14 cellular contexts compared by ENCODE assay signal in genomic region chr7:44334734-44335097, GRCh38. TPM values are rescaled to one million over a fixed set of nuclear protein-coding genes. Genes with fewer than 3 reads are reported as not detected.
DNase-seq lines count a peak whose midpoint lies in the region; ATAC-seq and TF ChIP-seq lines count a peak whose summit lies in the region.
"Had no signal": no experiment of that assay in that cellular context is flagged by ENCODE, and none has a peak within 500 bp of the region (broad histone marks: within the 10 kb centered on the region; RNA-seq: fewer than 3 reads in every experiment).

No MANE protein-coding gene starts in this region.

- H3K36me3 ChIP-seq in mesenchymal stem cell (ENCODE audit: control insufficient read depth in 1 of 2, insufficient read depth in 2 of 2, low read depth in 1 of 2, low read length in 2 of 2) (no peaks in the 10 kb centered on the region), upper lobe of right lung (no peaks in the 10 kb centered on the region)
- H3K36me3 ChIP-seq: BLaER1 treated with 17β-estradiol and CSF1 and Interleukin-3, amounts not matched to agents 10 nM and 100 nM had no signal

- TF ChIP-seq CTCF in upper lobe of right lung (IDR thresholded peaks at IDR 0.05): no peak

- H3K79me1 ChIP-seq in mesenchymal stem cell (replicated peaks; ENCODE audit: low read length, poor library complexity, severe bottlenecking): no peaks in the 10 kb centered on the region

- H4K91ac ChIP-seq in mesenchymal stem cell (ENCODE audit: low read length): peak overlapping the region; percentile 27

- WGBS in mesenchymal stem cell: 92% methylated on average over 11 of the region's 11 CpGs

- no peak for ATAC-seq in left ventricle myocardium superior
- ATAC-seq in Right ventricle myocardium superior (ENCODE audit: poor library complexity): no peak
- ATAC-seq in upper lobe of right lung: peak; percentile 37

- no peak overlapping the region for H2AK5ac ChIP-seq in mesenchymal stem cell (ENCODE audit: low read length, severe bottlenecking)

- H3K4me2 ChIP-seq in mesenchymal stem cell (ENCODE audit: low read length, poor library complexity, severe bottlenecking): no peak overlapping the region
- H3K4me2 ChIP-seq: BLaER1 treated with 17β-estradiol and CSF1 and Interleukin-3, amounts not matched to agents 10 nM and 100 nM had no signal

- H2BK12ac ChIP-seq in mesenchymal stem cell (ENCODE audit: low read length in 2 of 2): no peak overlapping the region

- no peak overlapping the region for H3K9ac ChIP-seq in mesenchymal stem cell (ENCODE audit: low read length)
- H3K9ac ChIP-seq: BLaER1 treated with 17β-estradiol and CSF1 and Interleukin-3, amounts not matched to agents 10 nM and 100 nM; GM23248 had no signal

- DNase-seq in left ventricle myocardium superior: peak; percentile 18
- no peak for DNase-seq in Right ventricle myocardium superior
- DNase-seq in mesenchymal stem cell: no peak
- DNase-seq in upper lobe of right lung: no peak
- no peak for DNase-seq in NCI-H2171 treated with DMSO at 0.1 percent for 48 hours (lab: John Stamatoyannopoulos, UW)
- DNase-seq in NCI-H2171 (lab: John Stamatoyannopoulos, UW): no peak
- DNase-seq: ACHN; CD4-positive, CD25-positive, alpha-beta regulatory T cell; DMS53; GF-D8; GM23248; H7 had no signal

- H3K23ac ChIP-seq in mesenchymal stem cell (ENCODE audit: low read length in 2 of 2): no peak overlapping the region

- H2BK5ac ChIP-seq in mesenchymal stem cell (ENCODE audit: low read depth, low read length, poor library complexity, severe bottlenecking): no peak overlapping the region

- H3K27ac ChIP-seq in angular gyrus (ENCODE audit: low read depth, low read length) (peak overlapping the region; percentile 49), mesenchymal stem cell (ENCODE audit: low read length, poor library complexity, severe bottlenecking) (no peak overlapping the region), upper lobe of right lung (no peak overlapping the region)
- H3K27ac ChIP-seq: BLaER1 treated with 17β-estradiol and CSF1 and Interleukin-3, amounts not matched to agents 10 nM and 100 nM; GM23248 had no signal

- intact Hi-C loops in left ventricle myocardium superior (cut with micrococcal nuclease): no loop called here
- intact Hi-C loops in Right ventricle myocardium superior (cut with DNase I): no loop called here
- intact Hi-C loops in upper lobe of right lung (cut with DNase I): no loop called here

- H3K9me3 ChIP-seq in mesenchymal stem cell (ENCODE audit: control insufficient read depth, low read length): peaks cover 21% of the 10 kb centered on the region
- H3K9me3 ChIP-seq in upper lobe of right lung: no peaks in the 10 kb centered on the region

- no peak overlapping the region for H3K4me3 ChIP-seq in mesenchymal stem cell (ENCODE audit: insufficient read depth in 1 of 2, low read depth in 1 of 2, low read length in 2 of 2)
- no peak overlapping the region for H3K4me3 ChIP-seq in upper lobe of right lung
- H3K4me3 ChIP-seq: BLaER1 treated with 17β-estradiol and CSF1 and Interleukin-3, amounts not matched to agents 10 nM and 100 nM; GM23248 had no signal

- H3K4ac ChIP-seq in mesenchymal stem cell (ENCODE audit: low read depth in 1 of 2, low read length in 2 of 2): no peak overlapping the region

- no peak overlapping the region for H2AFZ ChIP-seq in mesenchymal stem cell (ENCODE audit: low read depth, low read length)
- H2AFZ ChIP-seq: GM23248 had no signal

- no peak overlapping the region for H2BK15ac ChIP-seq in mesenchymal stem cell (ENCODE audit: low read depth, poor library complexity, severe bottlenecking)

- H4K8ac ChIP-seq in mesenchymal stem cell (ENCODE audit: low read length): no peak overlapping the region

- H2BK120ac ChIP-seq in mesenchymal stem cell (ENCODE audit: low read depth, low read length): no peak overlapping the region

- H3K27me3 ChIP-seq in mesenchymal stem cell (ENCODE audit: control insufficient read depth in 1 of 2, insufficient read depth in 1 of 2, low read length in 2 of 2) (peaks cover 12 to 24% of the 10 kb centered on the region in 2 experiments), upper lobe of right lung (no peaks in the 10 kb centered on the region)
- H3K27me3 ChIP-seq: BLaER1 treated with 17β-estradiol and CSF1 and Interleukin-3, amounts not matched to agents 10 nM and 100 nM had no signal

- H3K14ac ChIP-seq in mesenchymal stem cell (ENCODE audit: low read length in 2 of 2): no peak overlapping the region

- peaks cover 4% of the 10 kb centered on the region for H3K4me1 ChIP-seq in mesenchymal stem cell (ENCODE audit: control insufficient read depth, insufficient read depth, low read depth, low read length)
- no peaks in the 10 kb centered on the region for H3K4me1 ChIP-seq in upper lobe of right lung

- no peak overlapping the region for H3K18ac ChIP-seq in mesenchymal stem cell (ENCODE audit: low read depth in 1 of 2, low read length in 2 of 2)

RNA-seq across cellular contexts. Expression of gene CAMK2B, which starts 9.3 kb away (rescaled TPM):
- 98.4 TPM for total RNA-seq in left ventricle myocardium superior
- 87.2 TPM for total RNA-seq in Right ventricle myocardium superior
- polyA plus RNA-seq in mesenchymal stem cell (2013, experiment 1 of 2): 0.04 TPM
- 0.12 TPM for polyA plus RNA-seq in mesenchymal stem cell (2013, experiment 2 of 2)
- 0.17 TPM for total RNA-seq in upper lobe of right lung
- total RNA-seq: CD4-positive, CD25-positive, alpha-beta regulatory T cell had no signal
- polyA plus RNA-seq: CD4-positive, CD25-positive, alpha-beta regulatory T cell had no signal

Comparison
In these comparisons a context has a peak if more than half of its experiments do, and no peak if none do; other contexts are left out.
1. RNA of gene CAMK2B, which starts 9.3 kb away (total RNA-seq): 98.4 TPM in left ventricle myocardium superior (single experiment) and 87.2 TPM in Right ventricle myocardium superior (single experiment); 0.17 TPM in upper lobe of right lung (single experiment); every median in the first group is over 10 times any median in the second.